8 cellular contexts compared by ENCODE assay signal in genomic region chr11:118290923-118291322, GRCh38. TPM values are rescaled to one million over a fixed set of nuclear protein-coding genes. Genes with fewer than 3 reads are reported as not detected.
DNase-seq lines count a peak whose midpoint lies in the region; ATAC-seq and TF ChIP-seq lines count a peak whose summit lies in the region.

No MANE protein-coding gene starts in this region.

- H2BK5ac ChIP-seq in neuronal stem cell (ENCODE audit: low read length): no peak overlapping the region

- no peak overlapping the region for H3K4me2 ChIP-seq in neuronal stem cell (ENCODE audit: insufficient read depth, low read length, poor library complexity, severe bottlenecking)

- no CpG with 5 or more reads among the region's 9 CpGs for WGBS in neuronal stem cell (ENCODE audit: extremely low coverage in 2 of 2, insufficient read length in 2 of 2, insufficient replicate concordance in 1 of 2), 2 donors

- H2AFZ ChIP-seq in neuronal stem cell (ENCODE audit: low read length): no peak overlapping the region

- H2BK12ac ChIP-seq in neuronal stem cell (ENCODE audit: low read length): no peak overlapping the region

- peak overlapping the region in 1 of 2 donors; percentile 28 for H3K27ac Mint-ChIP-seq in natural killer cell

- no peaks in the 10 kb centered on the region for H3K36me3 Mint-ChIP-seq in natural killer cell

- H3K4me1 Mint-ChIP-seq in natural killer cell: peaks cover 14 to 16% of the 10 kb centered on the region in 2 donors

- H3K27me3 ChIP-seq in BE2C (no peaks in the 10 kb centered on the region; the same call in none of the 2 replicates), RWPE2 (ENCODE audit: insufficient read depth, poor library complexity, severe bottlenecking) (no peaks in the 10 kb centered on the region), neuronal stem cell (ENCODE audit: control insufficient read depth in 3 of 3, insufficient read depth in 3 of 3, low read depth in 1 of 3, low read length in 3 of 3) (peaks cover 0 to 2% (median 2%) of the 10 kb centered on the region in 3 experiments)

- H3K4me3 ChIP-seq in BE2C (ENCODE audit: low read depth, low read length): no peak overlapping the region
- H3K4me3 ChIP-seq in RWPE2 (ENCODE audit: severe bottlenecking): no peak overlapping the region
- no peak overlapping the region for H3K4me3 ChIP-seq in neuronal stem cell (ENCODE audit: low read length in 2 of 2)

- no peak overlapping the region for H3K18ac ChIP-seq in neuronal stem cell (ENCODE audit: low read length)

- no peaks in the 10 kb centered on the region for H3K4me1 ChIP-seq in BE2C
- peaks cover 30% of the 10 kb centered on the region for H3K4me1 ChIP-seq in RWPE2 (ENCODE audit: insufficient read depth, poor library complexity, severe bottlenecking)
- H3K4me1 ChIP-seq in neuronal stem cell (ENCODE audit: control insufficient read depth in 2 of 2, insufficient read depth in 1 of 2, low read depth in 1 of 2, low read length in 2 of 2): no peaks in the 10 kb centered on the region

- H3K36me3 ChIP-seq in BE2C (no peaks in the 10 kb centered on the region), RWPE2 (ENCODE audit: low read depth) (no peaks in the 10 kb centered on the region), neuronal stem cell (replicated peaks in 1 of 2; ENCODE audit: control insufficient read depth in 2 of 2, insufficient read depth in 2 of 2, low read length in 2 of 2) (no peaks in the 10 kb centered on the region)

- TF ChIP-seq CTCF in BE2C (IDR thresholded peaks at IDR 0.05; ENCODE audit: low read depth, low read length): 0 out of 2 replicates have a peak, but pooled peaks have one; percentile 6
- peak; percentile 32 for TF ChIP-seq CTCF in GM20000 (IDR thresholded peaks at IDR 0.05; ENCODE audit: extremely low read depth, missing control alignments)
- TF ChIP-seq CTCF in RWPE2 (IDR thresholded peaks at IDR 0.05; ENCODE audit: poor library complexity, severe bottlenecking): peak; percentile 78
- TF ChIP-seq CTCF in natural killer cell (IDR thresholded peaks at IDR 0.05): peak; percentile 48

- H3K79me1 ChIP-seq in neuronal stem cell (ENCODE audit: low read depth, low read length): no peaks in the 10 kb centered on the region

- H3K9me3 ChIP-seq in BE2C (no peaks in the 10 kb centered on the region), RWPE2 (ENCODE audit: severe bottlenecking) (no peaks in the 10 kb centered on the region), neuronal stem cell (replicated peaks in 1 of 2; ENCODE audit: control insufficient read depth in 2 of 2, insufficient read depth in 1 of 2, low read depth in 1 of 2, low read length in 2 of 2) (no peaks in the 10 kb centered on the region)

- H2BK120ac ChIP-seq in neuronal stem cell (ENCODE audit: low read depth, low read length): no peak overlapping the region

- H3K14ac ChIP-seq in neuronal stem cell (ENCODE audit: low read length): no peak overlapping the region

- no peak overlapping the region for H2AK5ac ChIP-seq in neuronal stem cell (ENCODE audit: low read depth, low read length)

- no peak overlapping the region for H2BK15ac ChIP-seq in neuronal stem cell (ENCODE audit: low read length)

- DNase-seq in BE2C (no peak), GM20000 (ENCODE audit: low spot score) (peak; percentile 39), RWPE2 (ENCODE audit: low spot score) (no peak), natural killer cell (no peak), neuronal stem cell (ENCODE audit: low spot score) (no peak)
- DNase-seq in effector CD4-positive, alpha-beta T cell: peak; percentile 12

- H3K9ac ChIP-seq in neuronal stem cell (ENCODE audit: low read depth, low read length, poor library complexity): no peak overlapping the region

- H3K27me3 Mint-ChIP-seq in natural killer cell (ENCODE audit: low read depth in 2 of 2): peaks cover 6 to 11% of the 10 kb centered on the region in 2 donors

- peak; percentile 68 for ATAC-seq in RWPE2 (ENCODE audit: low read depth)
- ATAC-seq in natural killer cell: peak; percentile 50 to 84 (median 68)
- ATAC-seq in GM18907 (IDR thresholded peaks at IDR 0.05; ENCODE audit: unreplicated experiment): no peak
- no peak for ATAC-seq in HG03139 (IDR thresholded peaks at IDR 0.05; ENCODE audit: unreplicated experiment)

- H3K4ac ChIP-seq in neuronal stem cell (ENCODE audit: low read length): no peak overlapping the region

- H4K91ac ChIP-seq in neuronal stem cell (ENCODE audit: low read depth, low read length, poor library complexity): no peak overlapping the region

- H4K8ac ChIP-seq in neuronal stem cell (ENCODE audit: low read depth, low read length): no peak overlapping the region

- no peak overlapping the region for H3K23ac ChIP-seq in neuronal stem cell (ENCODE audit: low read depth, low read length, poor library complexity)

- H3K27ac ChIP-seq in RWPE2 (ENCODE audit: poor library complexity, severe bottlenecking) (no peak overlapping the region), neuronal stem cell (replicated peaks; ENCODE audit: low read length) (no peak overlapping the region)

- intact Hi-C loops in natural killer cell (cut with micrococcal nuclease): loop anchor here (1.0 kb wide), 2 partner anchors 93 to 146 kb away; no protein-coding TSS in a partner anchor

- no peaks in the 10 kb centered on the region for H3K9me3 Mint-ChIP-seq in natural killer cell

- H3K4me3 Mint-ChIP-seq in natural killer cell: no peak overlapping the region

RNA-seq across cellular contexts. Expression of gene CD3E, which starts 13.6 kb away (rescaled TPM):
- 1.6 TPM for polyA plus RNA-seq in BE2C (2012; ENCODE audit: insufficient read depth, insufficient read length, low read depth)
- 100 to 1,000 TPM in 2 of 3 donors, 10 to 100 TPM in 1; 31.6 to 322 (median 155) TPM for total RNA-seq in natural killer cell
- polyA plus RNA-seq in neuronal stem cell (2013, experiment 1 of 2): not detected
- not detected for polyA plus RNA-seq in neuronal stem cell (2013, experiment 2 of 2)

RNA-seq across cellular contexts. Expression of gene MPZL2, which starts 26.8 kb away (rescaled TPM):
- polyA plus RNA-seq in BE2C (2012; ENCODE audit: insufficient read depth, insufficient read length, low read depth): not detected
- total RNA-seq in natural killer cell: under 1 TPM in 2 of 3 donors, not detected in 1; 0.49 to 0.58 TPM
- 0.38 TPM for polyA plus RNA-seq in neuronal stem cell (2013, experiment 1 of 2)
- polyA plus RNA-seq in neuronal stem cell (2013, experiment 2 of 2): 0.32 TPM

RNA-seq across cellular contexts. Expression of gene MPZL3, which starts 38.8 kb away (rescaled TPM):
- polyA plus RNA-seq in BE2C (2012; ENCODE audit: insufficient read depth, insufficient read length, low read depth): 1.2 TPM
- 1 to 10 TPM; 6.3 to 7.5 (median 6.7) TPM for total RNA-seq in natural killer cell
- 0.47 TPM for polyA plus RNA-seq in neuronal stem cell (2013, experiment 1 of 2)
- polyA plus RNA-seq in neuronal stem cell (2013, experiment 2 of 2): 0.47 TPM

RNA-seq across cellular contexts. Expression of gene CD3D, which starts 51.6 kb away (rescaled TPM):
- not detected for polyA plus RNA-seq in BE2C (2012; ENCODE audit: insufficient read depth, insufficient read length, low read depth)
- total RNA-seq in natural killer cell: 10 to 100 TPM; 11.6 to 84.1 (median 12.0) TPM
- polyA plus RNA-seq in neuronal stem cell (2013, experiment 1 of 2): not detected
- polyA plus RNA-seq in neuronal stem cell (2013, experiment 2 of 2): not detected

RNA-seq across cellular contexts. Expression of gene CD3G, which starts 53.2 kb away (rescaled TPM):
- 1.4 TPM for polyA plus RNA-seq in BE2C (2012; ENCODE audit: insufficient read depth, insufficient read length, low read depth)
- total RNA-seq in natural killer cell: 10 to 100 TPM in 1 of 3 donors, 1 to 10 TPM in 2; 7.6 to 52.1 (median 8.2) TPM
- not detected for polyA plus RNA-seq in neuronal stem cell (2013, experiment 1 of 2)
- not detected for polyA plus RNA-seq in neuronal stem cell (2013, experiment 2 of 2)

Comparison
In these comparisons a context has a peak if more than half of its experiments do, and no peak if none do; other contexts are left out.
1. DNase-seq: peak in GM20000 (single experiment) and effector CD4-positive, alpha-beta T cell (single experiment); none in BE2C (single experiment), RWPE2 (single experiment), natural killer cell (single experiment) and neuronal stem cell (single experiment).
2. CTCF ChIP-seq: peak in every context shown above with its lines; median percentile 78 in RWPE2; 48 in natural killer cell; 32 in GM20000; 6 in BE2C.
3. ATAC-seq: peak in RWPE2 (single experiment) and natural killer cell (3 of 3); none in GM18907 (single experiment) and HG03139 (single experiment).